Comparison of ENCODE assay signal across 14 cellular contexts in the genomic region with DNA sequence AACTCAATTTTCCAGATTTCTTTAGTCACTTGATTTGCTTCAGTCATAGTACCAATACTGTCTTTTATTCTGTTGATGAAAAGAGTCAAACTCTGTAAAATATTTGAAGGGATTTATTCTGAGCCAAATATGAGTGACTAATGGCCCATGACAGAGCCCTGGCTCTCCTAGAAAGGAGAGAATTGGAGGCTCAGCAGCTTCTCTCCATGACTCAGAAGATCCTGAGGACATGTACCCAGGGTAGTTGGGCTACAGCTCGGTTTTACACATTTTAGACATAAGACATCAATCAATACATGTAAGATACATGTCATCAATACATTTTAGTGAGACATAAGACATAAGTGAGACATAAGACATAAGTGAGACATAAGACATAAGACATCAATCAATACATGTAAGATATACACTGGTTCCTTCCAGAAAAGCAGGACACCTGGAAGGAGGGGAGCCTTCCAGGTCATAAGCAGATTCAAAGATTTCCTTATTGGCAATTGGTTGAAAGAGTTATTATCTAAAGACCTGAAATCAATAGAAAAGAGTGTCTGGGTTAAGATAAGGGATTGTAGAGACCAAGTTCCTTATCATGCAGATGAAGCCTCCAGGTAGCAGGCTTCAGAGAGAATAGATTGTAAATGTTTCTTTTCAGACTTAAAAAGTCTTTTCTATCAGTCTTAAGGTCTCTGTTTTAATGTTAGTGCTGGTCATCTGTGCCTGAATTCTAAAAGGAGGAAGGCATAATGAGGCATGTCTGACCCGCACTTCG.
DNase-seq lines count a peak whose midpoint lies in the region; ATAC-seq and TF ChIP-seq lines count a peak whose summit lies in the region.
"Had no signal": no experiment of that assay in that cellular context is flagged by ENCODE, and none has a peak within 500 bp of the region (broad histone marks: within the 10 kb centered on the region; RNA-seq: fewer than 3 reads in every experiment).

No MANE protein-coding gene starts in this region.

- H3K36me3 Mint-ChIP-seq in MCF 10A (ENCODE audit: insufficient read depth, unreplicated experiment) (no peaks in the 10 kb centered on the region), endothelial cell (ENCODE audit: low read depth, unreplicated experiment) (no peaks in the 10 kb centered on the region)
- H3K36me3 Mint-ChIP-seq: neural progenitor cell had no signal

- H3K4me1 Mint-ChIP-seq in MCF 10A (ENCODE audit: insufficient read depth, unreplicated experiment) = peaks cover 65% of the 10 kb centered on the region
- peaks cover 32% of the 10 kb centered on the region for H3K4me1 Mint-ChIP-seq in endothelial cell (ENCODE audit: unreplicated experiment)
- H3K4me1 Mint-ChIP-seq: B cell had no signal

- CTCF ChIA-PET in MCF 10A (lab: Yijun Ruan, JAX) = interaction anchor here (1.2 to 3.0 kb wide), 2 partner anchors 85 to 95 kb away, joined by 3 to 10 read pairs; no protein-coding TSS in a partner anchor

- peak overlapping the region; percentile 39 for H3K4me3 ChIP-seq in HUES48 (ENCODE audit: low read depth, low read length)
- peak overlapping the region; percentile 30; the same call in 1 of the 2 replicates for H3K4me3 ChIP-seq in iPS-20b (ENCODE audit: low read length)
- H3K4me3 ChIP-seq: neural progenitor cell had no signal

- H3K36me3 ChIP-seq in HUES48 (ENCODE audit: control insufficient read depth, insufficient read depth, low read length) (no peaks in the 10 kb centered on the region), iPS-20b (ENCODE audit: insufficient read depth, low read depth, low read length) (no peaks in the 10 kb centered on the region)
- H3K36me3 ChIP-seq: neural progenitor cell had no signal

- H3K27me3 Mint-ChIP-seq in MCF 10A (ENCODE audit: insufficient read depth, unreplicated experiment) (no peaks in the 10 kb centered on the region), endothelial cell (ENCODE audit: unreplicated experiment) (peaks cover 3% of the 10 kb centered on the region)

- peak overlapping the region; percentile 64 for H3K27ac ChIP-seq in HUES48 (ENCODE audit: low read depth, low read length)
- H3K27ac ChIP-seq in iPS-20b (ENCODE audit: low read length) = no peak overlapping the region
- H3K27ac ChIP-seq: neural progenitor cell had no signal

- TF ChIP-seq CTCF in MCF 10A (IDR thresholded peaks at IDR 0.05; ENCODE audit: unreplicated experiment) (no peak), endothelial cell (IDR thresholded peaks at IDR 0.05; ENCODE audit: unreplicated experiment) (no peak)

- ATAC-seq in GM21447 (IDR thresholded peaks at IDR 0.05; ENCODE audit: unreplicated experiment) = no peak

- H3K9me3 Mint-ChIP-seq in MCF 10A (ENCODE audit: unreplicated experiment) (no peaks in the 10 kb centered on the region), endothelial cell (ENCODE audit: unreplicated experiment) (no peaks in the 10 kb centered on the region)
- H3K9me3 Mint-ChIP-seq: neural progenitor cell had no signal

- H3K9me3 ChIP-seq in HUES48 (ENCODE audit: control insufficient read depth, insufficient read depth, low read length) = no peaks in the 10 kb centered on the region
- no peaks in the 10 kb centered on the region for H3K9me3 ChIP-seq in iPS-20b (ENCODE audit: insufficient read depth, low read depth, low read length)
- H3K9me3 ChIP-seq: SK-N-SH had no signal

- no peak overlapping the region for H3K4me3 Mint-ChIP-seq in MCF 10A (ENCODE audit: unreplicated experiment)
- H3K4me3 Mint-ChIP-seq in endothelial cell (ENCODE audit: unreplicated experiment) = no peak overlapping the region
- H3K4me3 Mint-ChIP-seq: B cell, neural progenitor cell had no signal

- H3K4me1 ChIP-seq in HUES48 (ENCODE audit: control insufficient read depth, insufficient read depth, low read length) (peaks cover 62% of the 10 kb centered on the region), iPS-20b (ENCODE audit: insufficient read depth, low read length) (peaks cover 50% of the 10 kb centered on the region)

- POLR2A ChIA-PET in MCF 10A (lab: Yijun Ruan, JAX) = interaction anchor here (0.5 to 1.4 kb wide), 9 partner anchors 25 to 1607 kb away, joined by 3 to 5 read pairs (median 3); a partner anchor contains a TSS

- no TSS peak for BruUV-seq in MCF 10A (replicated peaks; lab: Mats Ljungman, UMichigan)

- H3K9ac ChIP-seq in HUES48 (ENCODE audit: low read depth, low read length) (no peak overlapping the region), iPS-20b (ENCODE audit: low read depth, low read length) (no peak overlapping the region)
- H3K9ac ChIP-seq: neural progenitor cell, SK-N-SH had no signal

- peak; percentile 58 for DNase-seq in AG08395 (ENCODE audit: low spot score)
- DNase-seq in MCF 10A (ENCODE audit: unreplicated experiment) = peak; percentile 61
- no peak for DNase-seq in DMS 273 treated with DMSO at 0.1 percent for 48 hours (lab: John Stamatoyannopoulos, UW)
- no peak for DNase-seq in endothelial cell (ENCODE audit: low spot score)
- no peak for DNase-seq in NCI-H1105 treated with DMSO at 0.1 percent for 48 hours (lab: John Stamatoyannopoulos, UW)
- DNase-seq: activated CD4-positive, alpha-beta T cell treated with anti-CD3 and anti-CD28 coated beads for 1 hour; activated effector memory CD4-positive, alpha-beta T cell treated with anti-CD3 and anti-CD28 coated beads, Interleukin-2, amount 50 U/mL, for 16 hours; NCI-H774; SK-N-SH had no signal

- intact Hi-C loops in MCF 10A (cut with micrococcal nuclease) = loop anchor here (10.0 kb wide), 1 partner anchor 87 kb away; no protein-coding TSS in a partner anchor

- H3K27me3 ChIP-seq in HUES48 (ENCODE audit: control insufficient read depth, insufficient read depth, low read length) (no peaks in the 10 kb centered on the region), iPS-20b (ENCODE audit: insufficient read depth, low read length) (no peaks in the 10 kb centered on the region)
- H3K27me3 ChIP-seq: neural progenitor cell had no signal

- H3K27ac Mint-ChIP-seq in MCF 10A (ENCODE audit: low read depth, unreplicated experiment) = peak overlapping the region; percentile 41
- no peak overlapping the region for H3K27ac Mint-ChIP-seq in endothelial cell (ENCODE audit: unreplicated experiment)
- H3K27ac Mint-ChIP-seq: B cell, neural progenitor cell had no signal

Comparison
In these comparisons a context has a peak if more than half of its experiments do, and no peak if none do; other contexts are left out.
1. DNase-seq: peak in AG08395 (single experiment) and MCF 10A (single experiment); none in DMS 273 treated with DMSO at 0.1 percent for 48 hours (single experiment), endothelial cell (single experiment) and NCI-H1105 treated with DMSO at 0.1 percent for 48 hours (single experiment).